In genomic region chr10:33335550-33335799, GRCh38 we compare ENCODE assay signal across 9 cellular contexts. TPM values are rescaled to one million over a fixed set of nuclear protein-coding genes. Genes with fewer than 3 reads are reported as not detected.
DNase-seq lines count a peak whose midpoint lies in the region; TF ChIP-seq lines count a peak whose summit lies in the region.
"Had no signal": no experiment of that assay in that cellular context is flagged by ENCODE, and none has a peak within 500 bp of the region (broad histone marks: within the 10 kb centered on the region; RNA-seq: fewer than 3 reads in every experiment).

No MANE protein-coding gene starts in this region.

- CTCF ChIA-PET in Calu3 (lab: Charles Lee), result interaction anchor here (0.6 to 1.5 kb wide), 3 partner anchors 14 to 643 kb away, joined by 3 to 5 read pairs (median 3); no protein-coding TSS in a partner anchor

- no peaks in the 10 kb centered on the region for H3K27me3 Mint-ChIP-seq in Calu3 (ENCODE audit: unreplicated experiment)

- peak overlapping the region; percentile 85 for H3K4me3 Mint-ChIP-seq in Calu3 (ENCODE audit: low read depth, unreplicated experiment)

- H4K91ac ChIP-seq in trophoblast cell (ENCODE audit: low read depth, low read length), result peak overlapping the region; percentile 58

- H3K9me3 ChIP-seq in NT2/D1 (ENCODE audit: insufficient read depth, low read length) (no peaks in the 10 kb centered on the region), trophoblast cell (ENCODE audit: insufficient read depth, low read depth, low read length) (no peaks in the 10 kb centered on the region)

- H3K4ac ChIP-seq in trophoblast cell (ENCODE audit: low read depth, low read length), result peak overlapping the region; percentile 35

- no peak overlapping the region for H2AK5ac ChIP-seq in trophoblast cell (ENCODE audit: low read length)

- WGBS in trophoblast cell (ENCODE audit: extremely low coverage, insufficient coverage, insufficient read length), result no CpG with 5 or more reads among the region's 21 CpGs

- TF ChIP-seq CTCF in Calu3 (IDR thresholded peaks at IDR 0.05; ENCODE audit: unreplicated experiment), result no peak

- peak overlapping the region; percentile 90 for H3K27ac Mint-ChIP-seq in Calu3 (ENCODE audit: unreplicated experiment)

- H3K9me3 Mint-ChIP-seq in Calu3 (ENCODE audit: low read depth, unreplicated experiment), result peaks cover 2% of the 10 kb centered on the region
- H3K9me3 Mint-ChIP-seq: stimulated activated naive CD8-positive, alpha-beta T cell treated with anti-CD3 and anti-CD28 coated beads, Interleukin-15, Interleukin-2, amounts not matched to agents 100 ng/mL and 50 ng/mL, for 24 hours had no signal

- no TSS peak for BruUV-seq in Calu3 (replicated peaks; lab: Mats Ljungman, UMichigan)

- H4K8ac ChIP-seq in trophoblast cell (ENCODE audit: low read depth, low read length), result peak overlapping the region; percentile 59

- peak overlapping the region; percentile 89 for H2BK5ac ChIP-seq in trophoblast cell (ENCODE audit: low read depth, low read length, poor library complexity)

- H3K14ac ChIP-seq in trophoblast cell (ENCODE audit: low read length), result peak overlapping the region; percentile 82

- peak overlapping the region; percentile 96 for H3K18ac ChIP-seq in trophoblast cell (ENCODE audit: low read length)

- no peak overlapping the region for H3K23ac ChIP-seq in trophoblast cell (ENCODE audit: low read length)

- peak overlapping the region; percentile 58 for H2AFZ ChIP-seq in trophoblast cell (ENCODE audit: insufficient read depth, low read length, poor library complexity)

- peak overlapping the region; percentile 10 for H4K12ac ChIP-seq in trophoblast cell (ENCODE audit: low read depth, low read length)

- H3K27me3 ChIP-seq in NT2/D1 (ENCODE audit: insufficient read depth, insufficient read length) (peaks cover 72% of the 10 kb centered on the region), trophoblast cell (ENCODE audit: insufficient read depth, low read length) (no peaks in the 10 kb centered on the region)

- peaks cover 70% of the 10 kb centered on the region for H3K36me3 Mint-ChIP-seq in Calu3 (ENCODE audit: insufficient read depth, unreplicated experiment)

- H3K79me1 ChIP-seq in trophoblast cell (ENCODE audit: low read length), result peaks cover 29% of the 10 kb centered on the region

- peak overlapping the region; percentile 27 for H2BK12ac ChIP-seq in trophoblast cell (ENCODE audit: low read length)

- H3K27ac ChIP-seq in trophoblast cell (ENCODE audit: low read depth, low read length), result peak overlapping the region; percentile 84

- H3K4me1 ChIP-seq in NT2/D1 (ENCODE audit: insufficient read depth, insufficient read length) (no peaks in the 10 kb centered on the region), trophoblast cell (ENCODE audit: control insufficient read depth in 1 of 2, insufficient read depth in 2 of 2, low read length in 2 of 2) (peaks cover 4 to 9% of the 10 kb centered on the region in 2 experiments)

- H3K4me1 Mint-ChIP-seq in Calu3 (ENCODE audit: low read depth, unreplicated experiment), result peaks cover 21% of the 10 kb centered on the region

- H3K4me3 ChIP-seq in NT2/D1 (ENCODE audit: insufficient read length, low read depth) (peak overlapping the region; percentile 51), trophoblast cell (ENCODE audit: low read depth, low read length) (peak overlapping the region; percentile 81)

- H3K36me3 ChIP-seq in NT2/D1 (ENCODE audit: insufficient read depth, insufficient read length, low read length) (no peaks in the 10 kb centered on the region), trophoblast cell (ENCODE audit: control insufficient read depth in 1 of 2, insufficient read depth in 2 of 2, low read length in 2 of 2) (no peaks in the 10 kb centered on the region)

- H3K9ac ChIP-seq in NT2/D1 (ENCODE audit: insufficient read length, low read depth) (peak overlapping the region; percentile 67), trophoblast cell (ENCODE audit: low read length) (peak overlapping the region; percentile 60)

- intact Hi-C loops in Calu3 (cut with micrococcal nuclease; ENCODE audit: unreplicated experiment), result loop anchor here (10.0 kb wide), 2 partner anchors 169 to 379 kb away; no protein-coding TSS in a partner anchor

- H3K79me2 ChIP-seq in trophoblast cell (ENCODE audit: control insufficient read depth, insufficient read depth, low read length, poor library complexity), result peaks cover 25% of the 10 kb centered on the region

- H2BK120ac ChIP-seq in trophoblast cell (ENCODE audit: insufficient read depth, low read length, poor library complexity), result peak overlapping the region; percentile 91

- H3K4me2 ChIP-seq in trophoblast cell (ENCODE audit: low read length), result peak overlapping the region; percentile 98

- no peak for DNase-seq in Calu3
- no peak for DNase-seq in NT2/D1 (ENCODE audit: low read depth, low spot score)
- peak; percentile 35 for DNase-seq in fibroblast of gingiva (ENCODE audit: low read depth)
- peak in 1 of 2 donors; percentile 42 for DNase-seq in trophoblast cell
- no peak for DNase-seq in SKM-1 treated with dmso at 0.1 percent for 144 hours (lab: John Stamatoyannopoulos, UW; ENCODE audit: unreplicated experiment)
- no peak for DNase-seq in GM03348 (ENCODE audit: low spot score)
- DNase-seq in stimulated activated CD4-positive, alpha-beta T cell treated with anti-CD3 and anti-CD28 coated beads, Interleukin-4, amount 100 ng/mL, for 24 hours, result no peak
- no peak for DNase-seq in GM19238 (ENCODE audit: insufficient read length, low spot score)

RNA-seq across cellular contexts. Expression of gene NRP1, which starts 1.0 kb away (rescaled TPM):
- total RNA-seq in Calu3 (2022), result 96.3 and 99.1 TPM in 2 replicates
- 79.2 and 81.6 TPM in 2 replicates for polyA plus RNA-seq in trophoblast cell (2013)
